Comparison of ENCODE assay signal across 32 cellular contexts in genomic region chr20:63051911-63052310, GRCh38. TPM values are rescaled to one million over a fixed set of nuclear protein-coding genes. Genes with fewer than 3 reads are reported as not detected.
"Had no signal": no experiment of that assay in that cellular context is flagged by ENCODE, and none has a peak within 500 bp of the region (broad histone marks: within the 10 kb centered on the region; RNA-seq: fewer than 3 reads in every experiment).

No MANE protein-coding gene starts in this region.

- H3K9me3 ChIP-seq: body of pancreas, prostate gland, thoracic aorta had no signal

- H3K36me3 ChIP-seq: cardiac muscle cell, prostate gland, thoracic aorta had no signal

- H3K27ac ChIP-seq: body of pancreas, cardiac muscle cell, prostate gland, thoracic aorta, VCaP had no signal

- H3K27ac Mint-ChIP-seq: activated CD4-positive, alpha-beta memory T cell treated with anti-CD3 and anti-CD28 coated beads, Interleukin-2, amount 10 ng/mL, durations not matched to agents 7 days and 5 days; activated CD4-positive, alpha-beta T cell treated with anti-CD3 and anti-CD28 coated beads, Interleukin-2, amount 10 ng/mL, durations not matched to agents 24 days and 14 days; activated naive CD4-positive, alpha-beta T cell treated with anti-CD3 and anti-CD28 coated beads for 36 hours; activated T-cell treated with anti-CD3 and anti-CD28 coated beads, Interleukin-2, amount 50 U/mL, for 72 hours; dendritic cell treated with granulocyte-macrophage colony-stimulating factor and Interleukin-4, amounts not matched to agents 40 ng/mL and 50 ng/mL, for 4 days; immature natural killer cell; stimulated activated naive B cell treated with anti-CD40 and anti-IgM and Interleukin-4, amounts not matched to agents 10 μg/mL and 1 μg/mL and 100 μg/mL, for 72 hours; type B pancreatic cell had no signal

- FAIRE-seq: endometrium, small intestine had no signal

- H3K4me3 ChIP-seq: body of pancreas, cardiac muscle cell, prostate gland, thoracic aorta had no signal

- H3K4me1 Mint-ChIP-seq: activated CD4-positive, alpha-beta memory T cell treated with anti-CD3 and anti-CD28 coated beads, Interleukin-2, amount 10 ng/mL, durations not matched to agents 7 days and 5 days; activated CD4-positive, alpha-beta T cell treated with anti-CD3 and anti-CD28 coated beads, Interleukin-2, amount 10 ng/mL, durations not matched to agents 24 days and 14 days; immature natural killer cell had no signal

- DNase-seq: activated CD4-positive, alpha-beta memory T cell treated with anti-CD3 and anti-CD28 coated beads, Interleukin-2, amount 10 ng/mL, durations not matched to agents 7 days and 5 days; activated CD4-positive, alpha-beta T cell treated with anti-CD3 and anti-CD28 coated beads, Interleukin-2, amount 10 ng/mL, durations not matched to agents 24 days and 14 days; activated effector memory CD4-positive, alpha-beta T cell treated with Interleukin-2 at 50 U/mL for 16 hours; activated naive CD4-positive, alpha-beta T cell treated with anti-CD3 and anti-CD28 coated beads for 36 hours; activated T-cell treated with anti-CD3 and anti-CD28 coated beads, Interleukin-2, amount 50 U/mL, for 72 hours; body of pancreas; effector CD4-positive, alpha-beta T cell; immature natural killer cell; kidney glomerular epithelial cell; mesenchymal stem cell; small intestine; stimulated activated CD4-positive, alpha-beta T cell treated with anti-CD3 and anti-CD28 coated beads, Interleukin-15, amount 100 ng/mL, for 24 hours; stimulated activated CD8-positive, alpha-beta memory T cell treated with anti-CD3 and anti-CD28 coated beads, Interleukin-4, amount 100 ng/mL, for 48 hours; stimulated activated naive B cell treated with anti-CD40 and anti-IgM and Interleukin-4, amounts not matched to agents 10 μg/mL and 1 μg/mL and 100 μg/mL, for 72 hours had no signal

- ATAC-seq: activated CD4-positive, CD25-positive, alpha-beta regulatory T cell treated with anti-CD3 and anti-CD28 coated beads, Interleukin-2, amount 50 U/mL, for 24 hours; activated T-cell treated with anti-CD3 and anti-CD28 coated beads, Interleukin-2, amount 50 U/mL, for 72 hours; body of pancreas; right cardiac atrium; SK-N-SH treated with all-trans-retinoic acid at 6 μM for 48 hours; stimulated activated naive B cell treated with anti-CD40 and anti-IgM and Interleukin-4, amounts not matched to agents 10 μg/mL and 1 μg/mL and 100 μg/mL, for 72 hours had no signal

- H3K27me3 Mint-ChIP-seq: activated CD4-positive, alpha-beta T cell treated with anti-CD3 and anti-CD28 coated beads, Interleukin-2, amount 10 ng/mL, durations not matched to agents 24 days and 14 days had no signal

- H3K4me3 Mint-ChIP-seq: activated CD4-positive, alpha-beta memory T cell treated with anti-CD3 and anti-CD28 coated beads, Interleukin-2, amount 10 ng/mL, durations not matched to agents 7 days and 5 days; activated CD4-positive, alpha-beta T cell treated with anti-CD3 and anti-CD28 coated beads, Interleukin-2, amount 10 ng/mL, durations not matched to agents 24 days and 14 days; activated naive CD4-positive, alpha-beta T cell treated with anti-CD3 and anti-CD28 coated beads for 36 hours; activated T-cell treated with anti-CD3 and anti-CD28 coated beads, Interleukin-2, amount 50 U/mL, for 72 hours; dendritic cell treated with granulocyte-macrophage colony-stimulating factor and Interleukin-4, amounts not matched to agents 40 ng/mL and 50 ng/mL, for 4 days; immature natural killer cell; stimulated activated naive B cell treated with anti-CD40 and anti-IgM and Interleukin-4, amounts not matched to agents 10 μg/mL and 1 μg/mL and 100 μg/mL, for 72 hours; type B pancreatic cell had no signal

- H3K27me3 ChIP-seq: body of pancreas had no signal

- H3K9me3 Mint-ChIP-seq: activated CD4-positive, alpha-beta memory T cell treated with anti-CD3 and anti-CD28 coated beads, Interleukin-2, amount 10 ng/mL, durations not matched to agents 7 days and 5 days; activated CD4-positive, alpha-beta T cell treated with anti-CD3 and anti-CD28 coated beads, Interleukin-2, amount 10 ng/mL, durations not matched to agents 24 days and 14 days; activated naive CD4-positive, alpha-beta T cell treated with anti-CD3 and anti-CD28 coated beads for 36 hours; activated T-cell treated with anti-CD3 and anti-CD28 coated beads, Interleukin-2, amount 50 U/mL, for 72 hours; dendritic cell treated with granulocyte-macrophage colony-stimulating factor and Interleukin-4, amounts not matched to agents 40 ng/mL and 50 ng/mL, for 4 days; immature natural killer cell; type B pancreatic cell had no signal

- H3K4me1 ChIP-seq: body of pancreas had no signal

- H3K36me3 Mint-ChIP-seq: immature natural killer cell, type B pancreatic cell had no signal

RNA-seq across cellular contexts. Expression of gene BHLHE23, which starts 45.1 kb away (rescaled TPM):
- total RNA-seq: activated CD4-positive, alpha-beta memory T cell treated with anti-CD3 and anti-CD28 coated beads, Interleukin-2, amount 10 ng/mL, durations not matched to agents 7 days and 5 days; activated CD4-positive, alpha-beta T cell treated with anti-CD3 and anti-CD28 coated beads, Interleukin-2, amount 10 ng/mL, durations not matched to agents 24 days and 14 days; activated naive CD4-positive, alpha-beta T cell treated with anti-CD3 and anti-CD28 coated beads for 36 hours; activated T-cell treated with anti-CD3 and anti-CD28 coated beads, Interleukin-2, amount 50 U/mL, for 72 hours; body of pancreas; cardiac muscle cell; epithelial cell of proximal tubule; fibroblast of villous mesenchyme; liver; mononuclear cell; myocyte; osteocyte; right cardiac atrium; T-helper 2 cell treated with Interferon-gamma antibody and Interleukin-4, amounts not matched to agents 100 ng/mL and 5 ng/mL, for 36 hours; thoracic aorta had no signal
- polyA plus RNA-seq: cardiac muscle cell, immature natural killer cell, liver, neural cell, right cardiac atrium, small intestine had no signal
